ENCODE assay signal across 36 cellular contexts in genomic region chr9:81974764-81975163, GRCh38. TPM values are rescaled to one million over a fixed set of nuclear protein-coding genes. Genes with fewer than 3 reads are reported as not detected.
"Had no signal": no experiment of that assay in that cellular context is flagged by ENCODE, and none has a peak within 500 bp of the region (broad histone marks: within the 10 kb centered on the region; RNA-seq: fewer than 3 reads in every experiment).

No MANE protein-coding gene starts in this region.

- H3K9me3 ChIP-seq: adrenal gland had no signal

- H3K27me3 ChIP-seq: adrenal gland, cardiac muscle cell had no signal

- H3K27ac ChIP-seq: adrenal gland, cardiac muscle cell, VCaP had no signal

- DNase-seq: activated B cell treated with CpG ODN at 0.5 μM for 24 hours; activated CD4-positive, alpha-beta memory T cell treated with anti-CD3 and anti-CD28 coated beads for 36 hours; activated CD4-positive, alpha-beta T cell treated with anti-CD3 and anti-CD28 coated beads for 4 hours; activated CD4-positive, alpha-beta T cell treated with anti-CD3 and anti-CD28 coated beads, Interleukin-2, amount 10 ng/mL, durations not matched to agents 24 days and 14 days; activated CD4-positive, alpha-beta T cell treated with anti-CD3 and anti-CD28 coated beads, Interleukin-2, amount 50 U/mL, for 1 hour; activated CD4-positive, alpha-beta T cell treated with anti-CD3 and anti-CD28 coated beads, Interleukin-2, amount 50 U/mL, for 4 hours; activated CD4-positive, CD25-positive, alpha-beta regulatory T cell treated with anti-CD3 and anti-CD28 coated beads, Interleukin-2, amount 50 U/mL, for 72 hours; activated CD8-positive, alpha-beta memory T cell treated with anti-CD3 and anti-CD28 coated beads, Interleukin-2, amount 50 U/mL, for 4 hours; activated CD8-positive, alpha-beta T cell treated with anti-CD3 and anti-CD28 coated beads for 36 hours; activated effector memory CD4-positive, alpha-beta T cell treated with anti-CD3 and anti-CD28 coated beads, Interleukin-2, amount 50 U/mL, for 16 hours; activated gamma-delta T cell treated with Interleukin-2 at 50 U/mL for 16 hours; activated naive CD4-positive, alpha-beta T cell; activated naive CD4-positive, alpha-beta T cell treated with anti-CD3 and anti-CD28 coated beads for 36 hours; activated naive CD4-positive, alpha-beta T cell treated with anti-CD3 and anti-CD28 coated beads, Interleukin-2, amount 50 U/mL, for 16 hours; activated naive CD8-positive, alpha-beta T cell treated with anti-CD3 and anti-CD28 coated beads for 36 hours; activated T-cell treated with anti-CD3 and anti-CD28 coated beads for 4 hours; activated T-cell treated with anti-CD3 and anti-CD28 coated beads, Interleukin-2, amount 50 U/mL, for 1 hour; activated T-cell treated with anti-CD3 and anti-CD28 coated beads, Interleukin-2, amount 50 U/mL, for 4 hours; activated T-cell treated with anti-CD3 and anti-CD28 coated beads, Interleukin-2, amount 50 U/mL, for 72 hours; adrenal gland; amniotic stem cell; aorta; central memory CD4-positive, alpha-beta T cell; T-cell; T-helper 17 cell had no signal

- ATAC-seq: activated CD8-positive, alpha-beta T cell treated with anti-CD3 and anti-CD28 coated beads for 36 hours; activated naive CD4-positive, alpha-beta T cell treated with anti-CD3 and anti-CD28 coated beads, Interleukin-2, amount 50 U/mL, for 72 hours; activated T-cell treated with anti-CD3 and anti-CD28 coated beads, Interleukin-2, amount 50 U/mL, for 4 hours; activated T-cell treated with anti-CD3 and anti-CD28 coated beads, Interleukin-2, amount 50 U/mL, for 72 hours; activated T-helper 17 cell treated with anti-CD3 and anti-CD28 coated beads, Interleukin-2, amount 50 U/mL, for 72 hours; T-cell; T-helper 17 cell had no signal

- FAIRE-seq: bronchial epithelial cell, TTC549 had no signal

- H3K4me1 ChIP-seq: adrenal gland had no signal

- H3K4me3 ChIP-seq: adrenal gland, cardiac muscle cell had no signal

- H3K36me3 ChIP-seq: adrenal gland, cardiac muscle cell had no signal

RNA-seq across cellular contexts. Expression of gene SPATA31D1, which starts 13.8 kb away (rescaled TPM):
- total RNA-seq: activated B cell treated with CpG ODN at 0.5 μM for 24 hours; activated CD4-positive, alpha-beta memory T cell treated with anti-CD3 and anti-CD28 coated beads for 36 hours; activated CD4-positive, alpha-beta T cell treated with anti-CD3 and anti-CD28 coated beads, Interleukin-2, amount 10 ng/mL, durations not matched to agents 24 days and 14 days; activated CD8-positive, alpha-beta memory T cell treated with anti-CD3 and anti-CD28 coated beads for 36 hours; activated CD8-positive, alpha-beta T cell treated with anti-CD3 and anti-CD28 coated beads for 36 hours; activated naive CD4-positive, alpha-beta T cell treated with anti-CD3 and anti-CD28 coated beads for 36 hours; activated naive CD4-positive, alpha-beta T cell treated with anti-CD3 and anti-CD28 coated beads, Interleukin-2, amount 50 U/mL, for 72 hours; activated naive CD8-positive, alpha-beta T cell treated with anti-CD3 and anti-CD28 coated beads for 36 hours; activated T-cell treated with anti-CD3 and anti-CD28 coated beads, Interleukin-2, amount 50 U/mL, for 4 hours; activated T-cell treated with anti-CD3 and anti-CD28 coated beads, Interleukin-2, amount 50 U/mL, for 72 hours; activated T-helper 1 cell treated with anti-CD3 and anti-CD28 coated beads, Interleukin-12 subunit alpha, Interleukin-12 subunit beta, Interleukin-2, Interleukin-4 antibody, amounts not matched to agents 30 ng/mL and 10 ng/mL and 1 ng/mL, durations not matched to agents 14 hours and 24 hours and 36 hours; activated T-helper 17 cell treated with anti-CD3 and anti-CD28 coated beads, Interleukin-2, amount 50 U/mL, for 72 hours; adrenal gland; aorta; bronchial epithelial cell; cardiac muscle cell; cerebellum; T-cell; T-helper 1 cell treated with Interleukin-12 subunit alpha and Interleukin-12 subunit beta and Interleukin-4 antibody, amounts not matched to agents 30 ng/mL and 1 ng/mL, for 36 hours; T-helper 17 cell; T-helper 2 cell treated with Interferon-gamma antibody and Interleukin-4, amounts not matched to agents 100 ng/mL and 5 ng/mL, for 36 hours had no signal
- polyA plus RNA-seq: adrenal gland, aorta, cardiac muscle cell had no signal

RNA-seq across cellular contexts. Expression of gene SPATA31D3, which starts 31.5 kb away (rescaled TPM):
- total RNA-seq: activated B cell treated with CpG ODN at 0.5 μM for 24 hours; activated CD4-positive, alpha-beta memory T cell treated with anti-CD3 and anti-CD28 coated beads for 36 hours; activated CD4-positive, alpha-beta T cell treated with anti-CD3 and anti-CD28 coated beads, Interleukin-2, amount 10 ng/mL, durations not matched to agents 24 days and 14 days; activated CD8-positive, alpha-beta memory T cell treated with anti-CD3 and anti-CD28 coated beads for 36 hours; activated CD8-positive, alpha-beta T cell treated with anti-CD3 and anti-CD28 coated beads for 36 hours; activated naive CD4-positive, alpha-beta T cell treated with anti-CD3 and anti-CD28 coated beads for 36 hours; activated naive CD4-positive, alpha-beta T cell treated with anti-CD3 and anti-CD28 coated beads, Interleukin-2, amount 50 U/mL, for 72 hours; activated naive CD8-positive, alpha-beta T cell treated with anti-CD3 and anti-CD28 coated beads for 36 hours; activated T-cell treated with anti-CD3 and anti-CD28 coated beads, Interleukin-2, amount 50 U/mL, for 4 hours; activated T-cell treated with anti-CD3 and anti-CD28 coated beads, Interleukin-2, amount 50 U/mL, for 72 hours; activated T-helper 1 cell treated with anti-CD3 and anti-CD28 coated beads, Interleukin-12 subunit alpha, Interleukin-12 subunit beta, Interleukin-2, Interleukin-4 antibody, amounts not matched to agents 30 ng/mL and 10 ng/mL and 1 ng/mL, durations not matched to agents 14 hours and 24 hours and 36 hours; activated T-helper 17 cell treated with anti-CD3 and anti-CD28 coated beads, Interleukin-2, amount 50 U/mL, for 72 hours; adrenal gland; aorta; bronchial epithelial cell; cardiac muscle cell; cerebellum; T-cell; T-helper 1 cell treated with Interleukin-12 subunit alpha and Interleukin-12 subunit beta and Interleukin-4 antibody, amounts not matched to agents 30 ng/mL and 1 ng/mL, for 36 hours; T-helper 17 cell; T-helper 2 cell treated with Interferon-gamma antibody and Interleukin-4, amounts not matched to agents 100 ng/mL and 5 ng/mL, for 36 hours had no signal
- polyA plus RNA-seq: aorta, cardiac muscle cell had no signal

RNA-seq across cellular contexts. Expression of gene SPATA31D4, which starts 46.5 kb away (rescaled TPM):
- total RNA-seq: activated B cell treated with CpG ODN at 0.5 μM for 24 hours; activated CD4-positive, alpha-beta memory T cell treated with anti-CD3 and anti-CD28 coated beads for 36 hours; activated CD4-positive, alpha-beta T cell treated with anti-CD3 and anti-CD28 coated beads, Interleukin-2, amount 10 ng/mL, durations not matched to agents 24 days and 14 days; activated CD8-positive, alpha-beta memory T cell treated with anti-CD3 and anti-CD28 coated beads for 36 hours; activated CD8-positive, alpha-beta T cell treated with anti-CD3 and anti-CD28 coated beads for 36 hours; activated naive CD4-positive, alpha-beta T cell treated with anti-CD3 and anti-CD28 coated beads for 36 hours; activated naive CD4-positive, alpha-beta T cell treated with anti-CD3 and anti-CD28 coated beads, Interleukin-2, amount 50 U/mL, for 72 hours; activated naive CD8-positive, alpha-beta T cell treated with anti-CD3 and anti-CD28 coated beads for 36 hours; activated T-cell treated with anti-CD3 and anti-CD28 coated beads, Interleukin-2, amount 50 U/mL, for 4 hours; activated T-cell treated with anti-CD3 and anti-CD28 coated beads, Interleukin-2, amount 50 U/mL, for 72 hours; activated T-helper 1 cell treated with anti-CD3 and anti-CD28 coated beads, Interleukin-12 subunit alpha, Interleukin-12 subunit beta, Interleukin-2, Interleukin-4 antibody, amounts not matched to agents 30 ng/mL and 10 ng/mL and 1 ng/mL, durations not matched to agents 14 hours and 24 hours and 36 hours; activated T-helper 17 cell treated with anti-CD3 and anti-CD28 coated beads, Interleukin-2, amount 50 U/mL, for 72 hours; adrenal gland; aorta; bronchial epithelial cell; cardiac muscle cell; cerebellum; T-cell; T-helper 1 cell treated with Interleukin-12 subunit alpha and Interleukin-12 subunit beta and Interleukin-4 antibody, amounts not matched to agents 30 ng/mL and 1 ng/mL, for 36 hours; T-helper 17 cell; T-helper 2 cell treated with Interferon-gamma antibody and Interleukin-4, amounts not matched to agents 100 ng/mL and 5 ng/mL, for 36 hours had no signal
- polyA plus RNA-seq: adrenal gland, aorta, cardiac muscle cell had no signal
